1 cellular context compared by ENCODE assay signal in genomic region chrX:1518512-1518911, GRCh38.
TF ChIP-seq lines count a peak whose summit lies in the region.

No MANE protein-coding gene starts in this region.

TF ChIP-seq in GM12878, 131 proteins besides CTCF, POLR2A, EP300 and RAD21 (continued from another document):
- TF ChIP-seq ZNF592 (IDR thresholded peaks at IDR 0.05), result no peak
- TF ChIP-seq PAX5 (IDR thresholded peaks at IDR 0.05; ENCODE audit: borderline replicate concordance, low read depth, low read length), result no peak
- TF ChIP-seq KDM1A (IDR thresholded peaks at IDR 0.05; ENCODE audit: borderline replicate concordance), result no peak
- no peak for TF ChIP-seq MLLT1 (IDR thresholded peaks at IDR 0.05)
- no peak for TF ChIP-seq ATF3 (IDR thresholded peaks at IDR 0.05; ENCODE audit: borderline replicate concordance, extremely low read depth, low read depth, low read length)
- TF ChIP-seq ZZZ3 (IDR thresholded peaks at IDR 0.05; ENCODE audit: control insufficient read depth, insufficient read length, low read depth), result no peak
- no peak for TF ChIP-seq TAF1 (IDR thresholded peaks at IDR 0.05; ENCODE audit: borderline replicate concordance, low read depth, low read length)
- TF ChIP-seq HDAC6 (IDR thresholded peaks at IDR 0.05; ENCODE audit: unreplicated experiment), result no peak
- no peak for TF ChIP-seq ZNF384 (IDR thresholded peaks at IDR 0.05; ENCODE audit: borderline replicate concordance, low read depth, low read length)
- TF ChIP-seq CEBPB (IDR thresholded peaks at IDR 0.05; ENCODE audit: borderline replicate concordance in 1 of 2, low read depth in 2 of 2, low read length in 2 of 2), result no peak
- TF ChIP-seq SPI1 (IDR thresholded peaks at IDR 0.05; ENCODE audit: borderline replicate concordance, insufficient read depth, low read depth, low read length), result no peak
- no peak for TF ChIP-seq SREBF2 (IDR thresholded peaks at IDR 0.05; ENCODE audit: low read length)
- TF ChIP-seq ZBTB4 (CRISPR knock-in tag; IDR thresholded peaks at IDR 0.05), result no peak
- no peak for TF ChIP-seq TCF3 (IDR thresholded peaks at IDR 0.05; ENCODE audit: borderline replicate concordance, insufficient read depth, low read depth, low read length)
- TF ChIP-seq TCF12 (IDR thresholded peaks at IDR 0.05; ENCODE audit: low read depth, low read length), result no peak
- no peak for TF ChIP-seq FOXK2 (IDR thresholded peaks at IDR 0.05)
